Comparison of ENCODE assay signal across 23 cellular contexts in genomic region chr15:42710662-42711061, GRCh38.
"Had no signal": no experiment of that assay in that cellular context is flagged by ENCODE, and none has a peak within 500 bp of the region (broad histone marks: within the 10 kb centered on the region; RNA-seq: fewer than 3 reads in every experiment).

No MANE protein-coding gene starts in this region.

- H3K4me3 ChIP-seq: breast epithelium, SJCRH30 had no signal

- DNase-seq: activated CD4-positive, alpha-beta T cell treated with anti-CD3 and anti-CD28 coated beads for 4 hours; activated CD8-positive, alpha-beta memory T cell treated with anti-CD3 and anti-CD28 coated beads, Interleukin-2, amount 50 U/mL, for 4 hours; activated CD8-positive, alpha-beta T cell treated with anti-CD3 and anti-CD28 coated beads for 36 hours; activated gamma-delta T cell treated with Interleukin-2 at 50 U/mL for 16 hours; activated naive CD4-positive, alpha-beta T cell treated with anti-CD3 and anti-CD28 coated beads, Interleukin-2, amount 10 ng/mL, durations not matched to agents 7 days and 5 days; activated naive CD8-positive, alpha-beta T cell treated with anti-CD3 and anti-CD28 coated beads for 36 hours; activated T-cell treated with anti-CD3 and anti-CD28 coated beads, Interleukin-2, amount 50 U/mL, for 72 hours; aorta; central memory CD4-positive, alpha-beta T cell; Kasumi-1; KBM-7; NCI-H1417; NCI-H2029; NCI-H2107; NCI-H2171 treated with DMSO at 0.1 percent for 48 hours; NCI-H226; NCI-H526; NCI-H774; SJCRH30; SK-N-SH; SW 1271 had no signal

- H3K27me3 ChIP-seq: breast epithelium, SJCRH30 had no signal

- ATAC-seq: activated CD4-positive, CD25-positive, alpha-beta regulatory T cell treated with anti-CD3 and anti-CD28 coated beads, Interleukin-2, amount 50 U/mL, for 24 hours; activated CD8-positive, alpha-beta T cell treated with anti-CD3 and anti-CD28 coated beads for 36 hours; activated T-cell treated with anti-CD3 and anti-CD28 coated beads, Interleukin-2, amount 50 U/mL, for 72 hours had no signal

- H3K9me3 ChIP-seq: breast epithelium, SJCRH30, SK-N-SH had no signal

- H3K36me3 ChIP-seq: breast epithelium had no signal

- H3K4me1 ChIP-seq: breast epithelium, SJCRH30 had no signal

- H3K4me2 ChIP-seq: SK-N-SH had no signal

- H3K27ac ChIP-seq: breast epithelium, SJCRH30 had no signal

- H3K9ac ChIP-seq: SK-N-SH had no signal
